In the genomic region with DNA sequence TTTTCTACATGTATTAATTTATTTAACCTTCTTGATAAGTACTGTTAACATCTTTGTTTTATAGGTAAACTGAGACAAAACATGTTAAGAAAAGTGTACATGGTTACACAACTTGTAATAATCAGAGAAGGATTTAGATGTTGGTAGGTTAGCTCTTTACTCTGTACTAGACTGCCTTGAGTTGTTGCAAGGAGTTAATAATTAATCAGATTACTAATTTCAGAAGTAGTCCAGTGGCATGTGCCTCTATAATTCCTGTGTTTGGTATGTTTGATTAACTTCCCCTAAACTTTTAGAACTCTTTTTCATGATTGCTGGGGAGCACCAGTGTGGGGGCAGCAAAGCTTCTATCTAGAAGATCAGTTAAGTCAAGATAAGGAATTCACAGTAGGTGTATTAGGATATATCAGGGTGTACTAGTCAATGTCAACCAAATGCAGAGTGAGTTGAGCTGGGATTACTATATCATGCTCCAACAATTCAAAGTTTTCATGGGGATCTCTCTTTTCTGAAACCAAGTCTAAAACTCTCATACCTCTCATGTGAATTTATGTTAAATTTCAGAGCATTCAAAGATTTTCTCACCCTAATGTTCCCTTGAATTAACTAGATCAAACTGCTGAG, we compare ENCODE assay signal across 11 cellular contexts.
DNase-seq lines count a peak whose midpoint lies in the region; ATAC-seq lines count a peak whose summit lies in the region.
"Had no signal": no experiment of that assay in that cellular context is flagged by ENCODE, and none has a peak within 500 bp of the region (broad histone marks: within the 10 kb centered on the region; RNA-seq: fewer than 3 reads in every experiment).

No MANE protein-coding gene starts in this region.

- no peak for DNase-seq in stimulated activated naive CD8-positive, alpha-beta T cell treated with anti-CD3 and anti-CD28 coated beads, Interleukin-15, amount 100 ng/mL, for 72 hours
- DNase-seq in dermis blood vessel endothelial cell: no peak
- no peak for DNase-seq in NCI-H1694 treated with DMSO at 0.1 percent for 48 hours (lab: John Stamatoyannopoulos, UW)
- no peak for DNase-seq in GF-D8 (lab: John Stamatoyannopoulos, UW)
- DNase-seq in AML-193 (lab: John Stamatoyannopoulos, UW): no peak
- DNase-seq: colonic mucosa, DND-41, trophoblast cell had no signal

- peak overlapping the region; percentile 51 for H3K27ac Mint-ChIP-seq in stimulated activated naive CD8-positive, alpha-beta T cell treated with anti-CD3 and anti-CD28 coated beads, Interleukin-15, Interleukin-2, amounts not matched to agents 100 ng/mL and 50 ng/mL, for 24 hours
- no peak overlapping the region for H3K27ac Mint-ChIP-seq in stimulated activated naive CD8-positive, alpha-beta T cell treated with anti-CD3 and anti-CD28 coated beads, Interleukin-15, amount 100 ng/mL, for 72 hours

- ATAC-seq in stimulated activated naive CD8-positive, alpha-beta T cell treated with anti-CD3 and anti-CD28 coated beads, Interleukin-15, amount 100 ng/mL, for 72 hours: no peak
- ATAC-seq in HG02678 (IDR thresholded peaks at IDR 0.05; ENCODE audit: unreplicated experiment) (peak; percentile 86), HG03558 (IDR thresholded peaks at IDR 0.05; ENCODE audit: extremely low read depth, unreplicated experiment) (peak; percentile 88)

- peaks cover 50% of the 10 kb centered on the region for H3K4me1 Mint-ChIP-seq in stimulated activated naive CD8-positive, alpha-beta T cell treated with anti-CD3 and anti-CD28 coated beads, Interleukin-15, Interleukin-2, amounts not matched to agents 100 ng/mL and 50 ng/mL, for 24 hours (ENCODE audit: low read depth)
- peaks cover 62% of the 10 kb centered on the region for H3K4me1 Mint-ChIP-seq in stimulated activated naive CD8-positive, alpha-beta T cell treated with anti-CD3 and anti-CD28 coated beads, Interleukin-15, amount 100 ng/mL, for 72 hours

- H3K9me3 Mint-ChIP-seq in stimulated activated naive CD8-positive, alpha-beta T cell treated with anti-CD3 and anti-CD28 coated beads, Interleukin-15, Interleukin-2, amounts not matched to agents 100 ng/mL and 50 ng/mL, for 24 hours: peaks cover 24% of the 10 kb centered on the region
- H3K9me3 Mint-ChIP-seq in stimulated activated naive CD8-positive, alpha-beta T cell treated with anti-CD3 and anti-CD28 coated beads, Interleukin-15, amount 100 ng/mL, for 72 hours: peaks cover 21 to 22% of the 10 kb centered on the region in 2 donors

- H3K27me3 Mint-ChIP-seq in stimulated activated naive CD8-positive, alpha-beta T cell treated with anti-CD3 and anti-CD28 coated beads, Interleukin-15, Interleukin-2, amounts not matched to agents 100 ng/mL and 50 ng/mL, for 24 hours: peaks cover 4% of the 10 kb centered on the region
- H3K27me3 Mint-ChIP-seq in stimulated activated naive CD8-positive, alpha-beta T cell treated with anti-CD3 and anti-CD28 coated beads, Interleukin-15, amount 100 ng/mL, for 72 hours: peaks cover 8% of the 10 kb centered on the region

- H3K36me3 Mint-ChIP-seq in stimulated activated naive CD8-positive, alpha-beta T cell treated with anti-CD3 and anti-CD28 coated beads, Interleukin-15, Interleukin-2, amounts not matched to agents 100 ng/mL and 50 ng/mL, for 24 hours (ENCODE audit: low read depth): peaks cover 21% of the 10 kb centered on the region

- H3K4me3 Mint-ChIP-seq in stimulated activated naive CD8-positive, alpha-beta T cell treated with anti-CD3 and anti-CD28 coated beads, Interleukin-15, Interleukin-2, amounts not matched to agents 100 ng/mL and 50 ng/mL, for 24 hours: no peak overlapping the region
- no peak overlapping the region for H3K4me3 Mint-ChIP-seq in stimulated activated naive CD8-positive, alpha-beta T cell treated with anti-CD3 and anti-CD28 coated beads, Interleukin-15, amount 100 ng/mL, for 72 hours
